ENCODE assay signal across 12 cellular contexts in genomic region chr16:56736476-56736875, GRCh38.
A peak's percentile ranks its signal among the peaks of the same experiment; 100 is the strongest.
DNase-seq lines count a peak whose midpoint lies in the region; ATAC-seq and TF ChIP-seq lines count a peak whose summit lies in the region.
"Had no signal": no experiment of that assay in that cellular context is flagged by ENCODE, and none has a peak within 500 bp of the region (broad histone marks: within the 10 kb centered on the region; RNA-seq: fewer than 3 reads in every experiment).

No MANE protein-coding gene starts in this region.

- no peak overlapping the region for H3K4me3 ChIP-seq in HEK293 (ENCODE audit: low read depth, low read length)

- peaks cover 6% of the 10 kb centered on the region for H3K4me1 ChIP-seq in HEK293 (ENCODE audit: control insufficient read depth, insufficient read depth, low read length)

- H3K9me3 ChIP-seq in HEK293 (ENCODE audit: control insufficient read depth, insufficient read depth, low read depth, low read length): no peaks in the 10 kb centered on the region
- H3K9me3 ChIP-seq: Caco-2 had no signal

- no peak for TF ChIP-seq CTCF in HEK293 (tag by site-specific recombination; IDR thresholded peaks at IDR 0.05)

- peaks cover 3% of the 10 kb centered on the region for H3K36me3 Mint-ChIP-seq in T-helper 1 cell treated with Interleukin-12 subunit alpha and Interleukin-12 subunit beta and Interleukin-4 antibody, amounts not matched to agents 30 μg/mL and 1 μg/mL, for 36 hours (ENCODE audit: low read depth)
- H3K36me3 Mint-ChIP-seq in stimulated activated effector memory CD8-positive, alpha-beta T cell treated with anti-CD3 and anti-CD28 coated beads, Interleukin-12 subunit alpha, Interleukin-12 subunit beta, amount 100 ng/mL, for 72 hours: peaks cover 9% of the 10 kb centered on the region

- ATAC-seq in stimulated activated effector memory CD8-positive, alpha-beta T cell treated with anti-CD3 and anti-CD28 coated beads, Interleukin-12 subunit alpha, Interleukin-12 subunit beta, amount 100 ng/mL, for 72 hours: no peak
- ATAC-seq in HG03469 (IDR thresholded peaks at IDR 0.05; ENCODE audit: unreplicated experiment): no peak
- ATAC-seq: HCT116 had no signal

- peak overlapping the region; percentile 12 for H3K27ac Mint-ChIP-seq in T-helper 1 cell treated with Interleukin-12 subunit alpha and Interleukin-12 subunit beta and Interleukin-4 antibody, amounts not matched to agents 30 μg/mL and 1 μg/mL, for 36 hours
- H3K27ac Mint-ChIP-seq in stimulated activated effector memory CD8-positive, alpha-beta T cell treated with anti-CD3 and anti-CD28 coated beads, Interleukin-12 subunit alpha, Interleukin-12 subunit beta, amount 100 ng/mL, for 72 hours: peak overlapping the region; percentile 6

- no peaks in the 10 kb centered on the region for H3K36me3 ChIP-seq in HEK293 (ENCODE audit: control insufficient read depth in 2 of 2, insufficient read depth in 1 of 2, low read length in 2 of 2)

- POLR2A ChIA-PET in HEK293 (lab: Yijun Ruan, JAX): interaction anchor here (0.8 kb wide), 1 partner anchor 450 kb away, joined by 3 read pairs; the partner anchor contains the start of genes PSME3IP1 and RSPRY1

- H3K27ac ChIP-seq in HEK293 (ENCODE audit: extremely low read depth, low read depth, low read length): no peak overlapping the region
- H3K27ac ChIP-seq: 22Rv1 had no signal

- DNase-seq in T-helper 1 cell (no peak), head of caudate nucleus (peak in 41 of 42 donors; percentile 25 to 89 (median 69)), GM03348 (ENCODE audit: low spot score) (no peak)
- no peak for DNase-seq in stimulated activated effector memory CD8-positive, alpha-beta T cell treated with anti-CD3 and anti-CD28 coated beads, Interleukin-12 subunit alpha, Interleukin-12 subunit beta, amount 100 ng/mL, for 72 hours (ENCODE audit: low spot score in 2 of 2)
- DNase-seq: Caco-2; CD8-positive, alpha-beta memory T cell; DND-41 had no signal

- no peak overlapping the region for H3K4me3 Mint-ChIP-seq in T-helper 1 cell treated with Interleukin-12 subunit alpha and Interleukin-12 subunit beta and Interleukin-4 antibody, amounts not matched to agents 30 μg/mL and 1 μg/mL, for 36 hours
- H3K4me3 Mint-ChIP-seq in stimulated activated effector memory CD8-positive, alpha-beta T cell treated with anti-CD3 and anti-CD28 coated beads, Interleukin-12 subunit alpha, Interleukin-12 subunit beta, amount 100 ng/mL, for 72 hours: no peak overlapping the region
- H3K4me3 Mint-ChIP-seq: CD8-positive, alpha-beta memory T cell had no signal

- H3K9me3 Mint-ChIP-seq in T-helper 1 cell treated with Interleukin-12 subunit alpha and Interleukin-12 subunit beta and Interleukin-4 antibody, amounts not matched to agents 30 μg/mL and 1 μg/mL, for 36 hours: no peaks in the 10 kb centered on the region
- no peaks in the 10 kb centered on the region for H3K9me3 Mint-ChIP-seq in stimulated activated effector memory CD8-positive, alpha-beta T cell treated with anti-CD3 and anti-CD28 coated beads, Interleukin-12 subunit alpha, Interleukin-12 subunit beta, amount 100 ng/mL, for 72 hours
- H3K9me3 Mint-ChIP-seq: CD8-positive, alpha-beta memory T cell had no signal

- CTCF ChIA-PET in HEK293 (lab: Yijun Ruan, JAX): interaction anchor here (1.0 kb wide), 1 partner anchor 10 kb away, joined by 3 read pairs; no protein-coding TSS in a partner anchor

- peaks cover 9% of the 10 kb centered on the region for H3K4me1 Mint-ChIP-seq in T-helper 1 cell treated with Interleukin-12 subunit alpha and Interleukin-12 subunit beta and Interleukin-4 antibody, amounts not matched to agents 30 μg/mL and 1 μg/mL, for 36 hours (ENCODE audit: low read depth)
- peaks cover 8% of the 10 kb centered on the region for H3K4me1 Mint-ChIP-seq in stimulated activated effector memory CD8-positive, alpha-beta T cell treated with anti-CD3 and anti-CD28 coated beads, Interleukin-12 subunit alpha, Interleukin-12 subunit beta, amount 100 ng/mL, for 72 hours

- H3K27me3 Mint-ChIP-seq in T-helper 1 cell treated with Interleukin-12 subunit alpha and Interleukin-12 subunit beta and Interleukin-4 antibody, amounts not matched to agents 30 μg/mL and 1 μg/mL, for 36 hours (ENCODE audit: low read depth): no peaks in the 10 kb centered on the region
- H3K27me3 Mint-ChIP-seq: CD8-positive, alpha-beta memory T cell had no signal

- intact Hi-C loops in head of caudate nucleus (cut with DNase I): no loop called here

TF ChIP-seq in HEK293, 187 proteins besides CTCF, POLR2A, EP300 and RAD21:
- TF ChIP-seq EGR2 (tag by site-specific recombination; IDR thresholded peaks at IDR 0.05; ENCODE audit: low read depth) (peak; percentile 88), ZFHX2 (tag by site-specific recombination; conservative IDR thresholded peaks at IDR 0.05) (peak; percentile 75), PRDM1 (tag by site-specific recombination; IDR thresholded peaks at IDR 0.05) (no peak), SCRT2 (tag by site-specific recombination; IDR thresholded peaks at IDR 0.05) (0 out of 2 replicates have a peak, but pooled peaks have one; percentile 11)

Comparison
In these comparisons a context has a peak if more than half of its experiments do, and no peak if none do; other contexts are left out.
1. DNase-seq: peak in head of caudate nucleus (41 of 42); none in T-helper 1 cell (0 of 5), stimulated activated effector memory CD8-positive, alpha-beta T cell treated with anti-CD3 and anti-CD28 coated beads, Interleukin-12 subunit alpha, Interleukin-12 subunit beta, amount 100 ng/mL, for 72 hours (0 of 2) and GM03348 (single experiment).